Comparison of ENCODE assay signal across 22 cellular contexts in the genomic region with DNA sequence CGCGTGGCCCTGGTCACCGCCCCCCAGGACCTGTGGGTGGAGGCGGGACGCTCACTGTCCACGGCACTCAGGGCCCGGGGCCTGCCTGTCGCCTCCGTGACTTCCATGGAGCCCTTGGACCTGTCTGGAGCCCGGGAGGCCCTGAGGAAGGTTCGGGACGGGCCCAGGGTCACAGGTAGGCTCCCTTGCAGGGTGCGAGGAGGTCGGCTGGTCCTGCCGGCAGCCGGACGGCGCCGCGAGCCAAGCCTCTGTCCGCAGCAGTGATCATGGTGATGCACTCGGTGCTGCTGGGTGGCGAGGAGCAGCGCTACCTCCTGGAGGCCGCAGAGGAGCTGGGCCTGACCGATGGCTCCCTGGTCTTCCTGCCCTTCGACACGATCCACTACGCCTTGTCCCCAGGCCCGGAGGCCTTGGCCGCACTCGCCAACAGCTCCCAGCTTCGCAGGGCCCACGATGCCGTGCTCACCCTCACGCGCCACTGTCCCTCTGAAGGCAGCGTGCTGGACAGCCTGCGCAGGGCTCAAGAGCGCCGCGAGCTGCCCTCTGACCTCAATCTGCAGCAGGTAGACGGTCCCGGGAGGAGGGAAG. TPM values are rescaled to one million over a fixed set of nuclear protein-coding genes. Genes with fewer than 3 reads are reported as not detected.
DNase-seq lines count a peak whose midpoint lies in the region; ATAC-seq and TF ChIP-seq lines count a peak whose summit lies in the region.
"Had no signal": no experiment of that assay in that cellular context is flagged by ENCODE, and none has a peak within 500 bp of the region (broad histone marks: within the 10 kb centered on the region; RNA-seq: fewer than 3 reads in every experiment).

No MANE protein-coding gene starts in this region.

- H3K4me2 ChIP-seq in neuronal stem cell (ENCODE audit: insufficient read depth, low read length, poor library complexity, severe bottlenecking) = peak overlapping the region; percentile 24
- H3K4me2 ChIP-seq: A549 had no signal

- H3K79me1 ChIP-seq in neuronal stem cell (ENCODE audit: low read depth, low read length) = no peaks in the 10 kb centered on the region

- TF ChIP-seq CTCF in left ventricle myocardium inferior (IDR thresholded peaks at IDR 0.05; ENCODE audit: borderline replicate concordance) (no peak), glutamatergic neuron (IDR thresholded peaks at IDR 0.05; ENCODE audit: partially characterized antibody, unreplicated experiment) (no peak), testis (IDR thresholded peaks at IDR 0.05) (no peak)

- H2BK120ac ChIP-seq in neuronal stem cell (ENCODE audit: low read depth, low read length) = no peak overlapping the region

- H3K4me3 ChIP-seq in left ventricle myocardium inferior (peak overlapping the region; percentile 60), neuronal stem cell (ENCODE audit: low read length in 2 of 2) (peak overlapping the region in 1 of 2 donors; percentile 46), testis (peak overlapping the region; percentile 12 to 34)
- H3K4me3 ChIP-seq: A549 had no signal

- H3K9me3 ChIP-seq in left ventricle myocardium inferior (replicated peaks) = no peaks in the 10 kb centered on the region
- H3K9me3 ChIP-seq in neuronal stem cell (replicated peaks in 1 of 2; ENCODE audit: control insufficient read depth in 2 of 2, insufficient read depth in 1 of 2, low read depth in 1 of 2, low read length in 2 of 2) = peaks cover 0 to 6% of the 10 kb centered on the region in 2 donors
- H3K9me3 ChIP-seq in testis = no peaks in the 10 kb centered on the region
- H3K9me3 ChIP-seq: A549, upper lobe of left lung had no signal

- H2BK5ac ChIP-seq in neuronal stem cell (ENCODE audit: low read length) = no peak overlapping the region

- H2AK5ac ChIP-seq in neuronal stem cell (ENCODE audit: low read depth, low read length) = no peak overlapping the region

- no CpG with 5 or more reads among the region's 44 CpGs for WGBS in neuronal stem cell (ENCODE audit: extremely low coverage in 2 of 2, insufficient read length in 2 of 2, insufficient replicate concordance in 1 of 2), 2 donors
- 32 to 40% methylated on average over 5 to 39 of the region's 44 CpGs for WGBS in testis, 2 donors

- H4K8ac ChIP-seq in neuronal stem cell (ENCODE audit: low read depth, low read length) = no peak overlapping the region

- H3K9ac ChIP-seq in neuronal stem cell (ENCODE audit: low read depth, low read length, poor library complexity) = peak overlapping the region; percentile 53
- H3K9ac ChIP-seq: BLaER1 treated with 17β-estradiol and CSF1 and Interleukin-3, amounts not matched to agents 10 nM and 100 nM had no signal

- no peaks in the 10 kb centered on the region for H3K36me3 ChIP-seq in left ventricle myocardium inferior
- H3K36me3 ChIP-seq in neuronal stem cell (replicated peaks in 1 of 2; ENCODE audit: control insufficient read depth in 2 of 2, insufficient read depth in 2 of 2, low read length in 2 of 2) = no peaks in the 10 kb centered on the region
- H3K36me3 ChIP-seq in testis (ENCODE audit: low read depth, missing control alignments) = no peaks in the 10 kb centered on the region
- H3K36me3 ChIP-seq: BLaER1 treated with 17β-estradiol and CSF1 and Interleukin-3, amounts not matched to agents 10 nM and 100 nM; upper lobe of left lung had no signal

- H3K9me3 Mint-ChIP-seq in glutamatergic neuron (ENCODE audit: unreplicated experiment) = peaks cover 5% of the 10 kb centered on the region
- H3K9me3 Mint-ChIP-seq: activated CD4-positive, alpha-beta T cell treated with anti-CD3 and anti-CD28 coated beads, Interleukin-2, amount 10 ng/mL, durations not matched to agents 7 days and 5 days had no signal

- H3K27me3 ChIP-seq in left ventricle myocardium inferior (ENCODE audit: low read depth) (peaks cover 83% of the 10 kb centered on the region), neuronal stem cell (ENCODE audit: control insufficient read depth in 3 of 3, insufficient read depth in 3 of 3, low read depth in 1 of 3, low read length in 3 of 3) (peaks cover 5 to 77% (median 36%) of the 10 kb centered on the region in 3 experiments), testis (no peaks in the 10 kb centered on the region)

- H3K4me3 Mint-ChIP-seq in glutamatergic neuron (ENCODE audit: unreplicated experiment) = peak overlapping the region; percentile 44
- H3K4me3 Mint-ChIP-seq: activated CD4-positive, alpha-beta T cell treated with anti-CD3 and anti-CD28 coated beads, Interleukin-2, amount 10 ng/mL, durations not matched to agents 7 days and 5 days; stimulated activated naive B cell treated with anti-CD40 and anti-IgM and Interleukin-4, amounts not matched to agents 10 μg/mL and 1 μg/mL and 100 μg/mL, for 72 hours had no signal

- H3K4me1 Mint-ChIP-seq in glutamatergic neuron (ENCODE audit: low read depth, unreplicated experiment) = no peaks in the 10 kb centered on the region

- peak overlapping the region; percentile 93 for H2BK15ac ChIP-seq in neuronal stem cell (ENCODE audit: low read length)

- intact Hi-C loops in left ventricle myocardium inferior (cut with micrococcal nuclease) = no loop called here
- intact Hi-C loops in left ventricle myocardium superior (cut with micrococcal nuclease) = no loop called here
- intact Hi-C loops in testis (cut with DNase I; ENCODE audit: low total_unique reads) = no loop called here

- H3K36me3 Mint-ChIP-seq in glutamatergic neuron (ENCODE audit: unreplicated experiment) = peaks cover 6% of the 10 kb centered on the region

- peak overlapping the region; percentile 92 for H3K23ac ChIP-seq in neuronal stem cell (ENCODE audit: low read depth, low read length, poor library complexity)

- ATAC-seq in left ventricle myocardium superior (no peak), GM19463 (IDR thresholded peaks at IDR 0.05; ENCODE audit: unreplicated experiment) (no peak), GM19455 (IDR thresholded peaks at IDR 0.05; ENCODE audit: unreplicated experiment) (no peak)
- ATAC-seq: A549; stimulated activated naive B cell treated with anti-CD40 and anti-IgM and Interleukin-4, amounts not matched to agents 10 μg/mL and 1 μg/mL and 100 μg/mL, for 72 hours had no signal

- H2AFZ ChIP-seq in neuronal stem cell (ENCODE audit: low read length) = peak overlapping the region; percentile 75

- H3K18ac ChIP-seq in neuronal stem cell (ENCODE audit: low read length) = peak overlapping the region; percentile 92

- H3K27ac ChIP-seq in left ventricle myocardium inferior (replicated peaks) = no peak overlapping the region
- H3K27ac ChIP-seq in neuronal stem cell (replicated peaks; ENCODE audit: low read length) = no peak overlapping the region
- H3K27ac ChIP-seq in testis = no peak overlapping the region
- H3K27ac ChIP-seq: A549; BLaER1 treated with 17β-estradiol and CSF1 and Interleukin-3, amounts not matched to agents 10 nM and 100 nM; upper lobe of left lung had no signal

- H3K4ac ChIP-seq in neuronal stem cell (ENCODE audit: low read length) = peak overlapping the region; percentile 84

- H3K4me1 ChIP-seq in left ventricle myocardium inferior (peaks cover 16% of the 10 kb centered on the region), neuronal stem cell (ENCODE audit: control insufficient read depth in 2 of 2, insufficient read depth in 1 of 2, low read depth in 1 of 2, low read length in 2 of 2) (peaks cover 0 to 4% of the 10 kb centered on the region in 2 donors), testis (peaks cover 4% of the 10 kb centered on the region)
- H3K4me1 ChIP-seq: A549 had no signal

- peak overlapping the region; percentile 93 for H2BK12ac ChIP-seq in neuronal stem cell (ENCODE audit: low read length)

- H3K27me3 Mint-ChIP-seq in glutamatergic neuron (ENCODE audit: unreplicated experiment) = peaks cover 25% of the 10 kb centered on the region

- peak overlapping the region; percentile 75 for H3K14ac ChIP-seq in neuronal stem cell (ENCODE audit: low read length)

- no peak overlapping the region for H3K27ac Mint-ChIP-seq in glutamatergic neuron (ENCODE audit: unreplicated experiment)
- H3K27ac Mint-ChIP-seq: activated CD4-positive, alpha-beta T cell treated with anti-CD3 and anti-CD28 coated beads, Interleukin-2, amount 10 ng/mL, durations not matched to agents 7 days and 5 days; stimulated activated naive B cell treated with anti-CD40 and anti-IgM and Interleukin-4, amounts not matched to agents 10 μg/mL and 1 μg/mL and 100 μg/mL, for 72 hours had no signal

- no peak for TF ChIP-seq POLR2A in testis (IDR thresholded peaks at IDR 0.05)

- no peak overlapping the region for H4K91ac ChIP-seq in neuronal stem cell (ENCODE audit: low read depth, low read length, poor library complexity)

- DNase-seq in left ventricle myocardium inferior (no peak), left ventricle myocardium superior (no peak), glutamatergic neuron (peak; percentile 29), neuronal stem cell (ENCODE audit: low spot score) (no peak), testis (no peak), NCI-H2196 (lab: John Stamatoyannopoulos, UW; ENCODE audit: unreplicated experiment) (no peak)
- DNase-seq: activated CD4-positive, alpha-beta T cell treated with anti-CD3 and anti-CD28 coated beads, Interleukin-2, amount 10 ng/mL, durations not matched to agents 7 days and 5 days; activated naive CD4-positive, alpha-beta T cell; amygdala; GDM1; NCI-H1930; NCI-H446; NK-92 treated with Interleukin-12 subunit alpha and Interleukin-12 subunit beta, amount 100 ng/mL, for 24 hours; stimulated activated CD4-positive, alpha-beta T cell treated with anti-CD3 and anti-CD28 coated beads, Interleukin-15, amount 100 ng/mL, for 24 hours; stimulated activated naive B cell treated with anti-CD40 and anti-IgM and Interleukin-4, amounts not matched to agents 10 μg/mL and 1 μg/mL and 100 μg/mL, for 72 hours had no signal

RNA-seq across cellular contexts. Expression of gene GUCY2D, which starts 1.3 kb away (rescaled TPM):
- not detected for total RNA-seq in left ventricle myocardium inferior
- total RNA-seq in left ventricle myocardium superior = not detected
- not detected for total RNA-seq in glutamatergic neuron (ENCODE audit: unreplicated experiment)
- 0.14 TPM for polyA plus RNA-seq in neuronal stem cell (2013, experiment 1 of 2)
- 0.19 TPM for polyA plus RNA-seq in neuronal stem cell (2013, experiment 2 of 2)
- 1 to 10 TPM; 1.3 to 1.7 TPM for total RNA-seq in testis
- 2.4 TPM for polyA plus RNA-seq in testis (ENCODE audit: insufficient read depth, low read depth, low replicate concordance)
- total RNA-seq: activated CD4-positive, alpha-beta T cell treated with anti-CD3 and anti-CD28 coated beads, Interleukin-2, amount 10 ng/mL, durations not matched to agents 7 days and 5 days; cerebellum; myocyte had no signal

RNA-seq across cellular contexts. Expression of gene ALOX15B, which starts 35.2 kb away (rescaled TPM):
- total RNA-seq in left ventricle myocardium inferior = not detected
- total RNA-seq in left ventricle myocardium superior = not detected
- not detected for total RNA-seq in glutamatergic neuron (ENCODE audit: unreplicated experiment)
- not detected for polyA plus RNA-seq in neuronal stem cell (2013, experiment 1 of 2)
- polyA plus RNA-seq in neuronal stem cell (2013, experiment 2 of 2) = not detected
- 1 to 10 TPM in 1 of 2 donors, under 1 TPM in 1; 0.79 to 2.2 TPM for total RNA-seq in testis
- polyA plus RNA-seq in testis (ENCODE audit: insufficient read depth, low read depth, low replicate concordance) = 1.8 TPM
- total RNA-seq: activated CD4-positive, alpha-beta T cell treated with anti-CD3 and anti-CD28 coated beads, Interleukin-2, amount 10 ng/mL, durations not matched to agents 7 days and 5 days; cerebellum; myocyte had no signal
- polyA plus RNA-seq: A549 had no signal
